Comparison of ENCODE assay signal across 18 cellular contexts in the genomic region with DNA sequence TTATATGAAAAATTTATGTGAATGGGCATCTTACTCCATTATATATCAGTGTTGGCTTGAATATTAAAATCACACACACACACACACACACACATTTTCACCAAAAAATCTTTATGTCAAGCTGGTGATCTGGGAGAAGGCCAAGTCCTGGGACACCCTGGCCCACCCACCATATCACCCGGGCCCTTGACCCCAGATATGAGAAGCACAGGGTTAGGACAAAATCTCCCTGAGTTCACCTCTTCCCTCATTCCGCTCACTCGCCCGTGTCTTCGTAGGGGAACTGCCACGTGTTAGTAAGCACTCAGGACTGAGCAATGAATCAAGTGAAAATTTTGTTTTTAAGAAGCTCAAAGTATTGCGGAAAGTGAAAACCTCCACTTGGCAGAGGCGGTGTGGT.
DNase-seq lines count a peak whose midpoint lies in the region; ATAC-seq and TF ChIP-seq lines count a peak whose summit lies in the region.
"Had no signal": no experiment of that assay in that cellular context is flagged by ENCODE, and none has a peak within 500 bp of the region (broad histone marks: within the 10 kb centered on the region; RNA-seq: fewer than 3 reads in every experiment).

No MANE protein-coding gene starts in this region.

- H3K4me1 Mint-ChIP-seq in neural crest cell (no peaks in the 10 kb centered on the region), immature natural killer cell (peaks cover 5 to 24% of the 10 kb centered on the region in 2 donors)
- no peaks in the 10 kb centered on the region for H3K4me1 Mint-ChIP-seq in CD4-positive, alpha-beta T cell (ENCODE audit: low read depth)
- no peaks in the 10 kb centered on the region for H3K4me1 Mint-ChIP-seq in stimulated activated memory B cell treated with anti-CD40 and anti-IgM and Interleukin-4, amounts not matched to agents 10 μg/mL and 1 μg/mL and 100 μg/mL, for 72 hours
- H3K4me1 Mint-ChIP-seq: B cell; CD4-positive, CD25-positive, alpha-beta regulatory T cell had no signal

- H3K27ac ChIP-seq in BLaER1 (peak overlapping the region; percentile 85), OCI-LY7 (ENCODE audit: low read depth, low read length, poor library complexity, severe bottlenecking) (no peak overlapping the region)
- H3K27ac ChIP-seq in CD4-positive, alpha-beta T cell (ENCODE audit: low read depth, low read length) = no peak overlapping the region
- H3K27ac ChIP-seq: 22Rv1, C4-2B, GM23248 had no signal

- ATAC-seq in CD4-positive, alpha-beta T cell (ENCODE audit: poor library complexity) = no peak
- ATAC-seq in stimulated activated memory B cell treated with anti-CD40 and anti-IgM and Interleukin-4, amounts not matched to agents 10 μg/mL and 1 μg/mL and 100 μg/mL, for 72 hours = no peak

- no peak overlapping the region for H2AFZ ChIP-seq in OCI-LY7 (ENCODE audit: low read length)
- H2AFZ ChIP-seq: GM23248 had no signal

- H3K4me3 Mint-ChIP-seq in neural crest cell (no peak overlapping the region), immature natural killer cell (no peak overlapping the region)
- H3K4me3 Mint-ChIP-seq in CD4-positive, alpha-beta T cell = no peak overlapping the region
- H3K4me3 Mint-ChIP-seq in stimulated activated memory B cell treated with anti-CD40 and anti-IgM and Interleukin-4, amounts not matched to agents 10 μg/mL and 1 μg/mL and 100 μg/mL, for 72 hours = no peak overlapping the region
- H3K4me3 Mint-ChIP-seq: B cell; CD4-positive, CD25-positive, alpha-beta regulatory T cell; H9; HFFc6 had no signal

- H3K27me3 Mint-ChIP-seq in neural crest cell (ENCODE audit: low read depth) (no peaks in the 10 kb centered on the region), immature natural killer cell (ENCODE audit: low read depth in 3 of 3) (peaks cover 0 to 5% (median 0%) of the 10 kb centered on the region in 3 donors)
- H3K27me3 Mint-ChIP-seq in CD4-positive, alpha-beta T cell = peaks cover 3% of the 10 kb centered on the region
- H3K27me3 Mint-ChIP-seq in stimulated activated memory B cell treated with anti-CD40 and anti-IgM and Interleukin-4, amounts not matched to agents 10 μg/mL and 1 μg/mL and 100 μg/mL, for 72 hours = peaks cover 9% of the 10 kb centered on the region
- H3K27me3 Mint-ChIP-seq: B cell had no signal

- no TSS peak for BruUV-seq in OCI-LY7 (replicated peaks; lab: Mats Ljungman, UMichigan)

- no peak for TF ChIP-seq CTCF in OCI-LY7 (conservative IDR thresholded peaks at IDR 0.05; ENCODE audit: low read length)
- TF ChIP-seq CTCF in neural crest cell (conservative IDR thresholded peaks at IDR 0.05) = no peak
- no peak for TF ChIP-seq CTCF in CD4-positive, alpha-beta T cell (IDR thresholded peaks at IDR 0.05)

- DNase-seq in H7 (peak; percentile 27), OCI-LY7 (ENCODE audit: low spot score) (no peak), neural crest cell (ENCODE audit: low read depth, low spot score) (no peak), GF-D8 (lab: John Stamatoyannopoulos, UW) (no peak), immature natural killer cell (no peak)
- no peak for DNase-seq in CD4-positive, alpha-beta T cell
- DNase-seq: CD4-positive, CD25-positive, alpha-beta regulatory T cell; CD8-positive, alpha-beta memory T cell; DMS 273 treated with DMSO at 0.1 percent for 48 hours; DMS79; GM23248; H9; HFFc6 had no signal

- H3K9me2 ChIP-seq in OCI-LY7 (ENCODE audit: insufficient read depth, low read length) = no peaks in the 10 kb centered on the region

- peak overlapping the region; percentile 78 for H3K4me2 ChIP-seq in BLaER1
- H3K4me2 ChIP-seq in OCI-LY7 (ENCODE audit: low read length) = peak overlapping the region; percentile 59; the same call in 1 of the 2 replicates

- POLR2A ChIA-PET in OCI-LY7 (lab: Charles Lee) = no interaction called here
- POLR2A ChIA-PET in CD4-positive, alpha-beta T cell (lab: Charles Lee) = no interaction called here

- H3K9me3 Mint-ChIP-seq in neural crest cell (no peaks in the 10 kb centered on the region), immature natural killer cell (no peaks in the 10 kb centered on the region)
- H3K9me3 Mint-ChIP-seq in CD4-positive, alpha-beta T cell = peaks cover 3% of the 10 kb centered on the region
- peaks cover 11% of the 10 kb centered on the region for H3K9me3 Mint-ChIP-seq in stimulated activated memory B cell treated with anti-CD40 and anti-IgM and Interleukin-4, amounts not matched to agents 10 μg/mL and 1 μg/mL and 100 μg/mL, for 72 hours

- CTCF ChIA-PET in OCI-LY7 (lab: Charles Lee; ENCODE audit: unreplicated experiment) = no interaction called here
- CTCF ChIA-PET in CD4-positive, alpha-beta T cell (lab: Charles Lee) = no interaction called here

- no peak overlapping the region for H3K9ac ChIP-seq in BLaER1
- H3K9ac ChIP-seq: GM23248 had no signal

- H3K79me2 ChIP-seq in OCI-LY7 (ENCODE audit: insufficient read depth, low read depth, low read length) = no peaks in the 10 kb centered on the region

- H3K4me3 ChIP-seq in BLaER1 (peak overlapping the region; percentile 57; the same call in 1 of the 2 replicates), H7 (ENCODE audit: insufficient read depth, low read depth, low read length) (no peak overlapping the region), OCI-LY7 (ENCODE audit: low read depth, low read length, poor library complexity, severe bottlenecking) (peak overlapping the region; percentile 64)
- H3K4me3 ChIP-seq: GM23248 had no signal

- H3K9me3 ChIP-seq in BLaER1 (peaks cover 11% of the 10 kb centered on the region; the same call in 1 of the 2 replicates), OCI-LY7 (ENCODE audit: low read length) (no peaks in the 10 kb centered on the region)
- no peaks in the 10 kb centered on the region for H3K9me3 ChIP-seq in CD4-positive, alpha-beta T cell (ENCODE audit: control insufficient read depth, low read length)

- peaks cover 24% of the 10 kb centered on the region for H3K4me1 ChIP-seq in BLaER1
- H3K4me1 ChIP-seq in OCI-LY7 (ENCODE audit: insufficient read depth, low read length, poor library complexity, severe bottlenecking) = peaks cover 13% of the 10 kb centered on the region

- H4K20me1 ChIP-seq in BLaER1 = no peaks in the 10 kb centered on the region
- H4K20me1 ChIP-seq in OCI-LY7 (ENCODE audit: insufficient read depth, low read length) = no peaks in the 10 kb centered on the region

- H3K27me3 ChIP-seq in BLaER1 = no peaks in the 10 kb centered on the region
- H3K27me3 ChIP-seq in H7 (ENCODE audit: control insufficient read depth, insufficient read depth, low read length) = no peaks in the 10 kb centered on the region
- H3K27me3 ChIP-seq in CD4-positive, alpha-beta T cell (ENCODE audit: control insufficient read depth, insufficient read depth, low read length) = no peaks in the 10 kb centered on the region

- peak overlapping the region; percentile 75 for H3K27ac Mint-ChIP-seq in neural crest cell (ENCODE audit: unreplicated experiment)
- no peak overlapping the region for H3K27ac Mint-ChIP-seq in CD4-positive, alpha-beta T cell
- H3K27ac Mint-ChIP-seq in immature natural killer cell = peak overlapping the region in 1 of 6 donors; percentile 28
- H3K27ac Mint-ChIP-seq in stimulated activated memory B cell treated with anti-CD40 and anti-IgM and Interleukin-4, amounts not matched to agents 10 μg/mL and 1 μg/mL and 100 μg/mL, for 72 hours = no peak overlapping the region
- H3K27ac Mint-ChIP-seq: B cell; CD4-positive, CD25-positive, alpha-beta regulatory T cell; H9; HFFc6 had no signal

- H3K36me3 Mint-ChIP-seq in neural crest cell (ENCODE audit: low read depth) (no peaks in the 10 kb centered on the region), immature natural killer cell (peaks cover 0 to 3% (median 0%) of the 10 kb centered on the region in 3 donors)
- H3K36me3 Mint-ChIP-seq in CD4-positive, alpha-beta T cell (ENCODE audit: low read depth) = no peaks in the 10 kb centered on the region
- no peaks in the 10 kb centered on the region for H3K36me3 Mint-ChIP-seq in stimulated activated memory B cell treated with anti-CD40 and anti-IgM and Interleukin-4, amounts not matched to agents 10 μg/mL and 1 μg/mL and 100 μg/mL, for 72 hours
- H3K36me3 Mint-ChIP-seq: CD4-positive, CD25-positive, alpha-beta regulatory T cell; CD8-positive, alpha-beta memory T cell had no signal

- H3K36me3 ChIP-seq in BLaER1 = peaks cover 32% of the 10 kb centered on the region; the same call in 1 of the 2 replicates
- no peaks in the 10 kb centered on the region for H3K36me3 ChIP-seq in H7 (replicated peaks; ENCODE audit: control insufficient read depth, insufficient read depth, low read length)
- H3K36me3 ChIP-seq in OCI-LY7 (ENCODE audit: insufficient read depth, low read length) = no peaks in the 10 kb centered on the region

- intact Hi-C loops in OCI-LY7 (cut with micrococcal nuclease; ENCODE audit: unreplicated experiment) = loop anchor here (5.0 kb wide), 1 partner anchor 109 kb away; no protein-coding TSS in a partner anchor
- intact Hi-C loops in CD4-positive, alpha-beta T cell (cut with DNase I, micrococcal nuclease) = no loop called here
